ENCODE assay signal across 24 cellular contexts in genomic region chr5:45281081-45281480, GRCh38.
"Had no signal": no experiment of that assay in that cellular context is flagged by ENCODE, and none has a peak within 500 bp of the region (broad histone marks: within the 10 kb centered on the region; RNA-seq: fewer than 3 reads in every experiment).

No MANE protein-coding gene starts in this region.

- H3K4me3 ChIP-seq: K562, SK-N-MC had no signal

- DNase-seq: activated CD4-positive, alpha-beta memory T cell treated with anti-CD3 and anti-CD28 coated beads, Interleukin-2, amount 10 ng/mL, durations not matched to agents 7 days and 5 days; activated CD4-positive, alpha-beta T cell treated with anti-CD3 and anti-CD28 coated beads, Interleukin-2, amount 50 U/mL, for 1 hour; activated CD4-positive, CD25-positive, alpha-beta regulatory T cell; activated gamma-delta T cell; activated naive CD4-positive, alpha-beta T cell treated with anti-CD3 and anti-CD28 coated beads for 36 hours; activated T-cell treated with anti-CD3 and anti-CD28 coated beads for 4 hours; activated T-cell treated with anti-CD3 and anti-CD28 coated beads, Interleukin-2, amount 50 U/mL, for 48 hours; amygdala; NCI-H1105 treated with DMSO at 0.1 percent for 48 hours; NCI-H1436 treated with DMSO at 0.1 percent for 48 hours; NCI-H187 treated with DMSO at 0.1 percent for 48 hours; NCI-H2081 treated with DMSO at 0.1 percent for 48 hours; NCI-H2171 treated with DMSO at 0.1 percent for 48 hours; NCI-H226; NCI-H526; NCI-H774; SIG-M5 had no signal

- H3K4me3 Mint-ChIP-seq: activated CD4-positive, alpha-beta memory T cell treated with anti-CD3 and anti-CD28 coated beads, Interleukin-2, amount 10 ng/mL, durations not matched to agents 7 days and 5 days; activated naive CD4-positive, alpha-beta T cell treated with anti-CD3 and anti-CD28 coated beads for 36 hours; activated naive CD8-positive, alpha-beta T cell; activated T-helper 17 cell treated with anti-CD3 and anti-CD28 coated beads, Interleukin-2, amount 50 U/mL, for 72 hours; brain; central memory CD8-positive, alpha-beta T cell; T-helper 1 cell treated with Interleukin-12 subunit alpha and Interleukin-12 subunit beta and Interleukin-4 antibody, amounts not matched to agents 30 μg/mL and 1 μg/mL, for 36 hours had no signal

- H3K9me3 Mint-ChIP-seq: brain had no signal

- H3K27ac Mint-ChIP-seq: activated CD4-positive, alpha-beta memory T cell treated with anti-CD3 and anti-CD28 coated beads, Interleukin-2, amount 10 ng/mL, durations not matched to agents 7 days and 5 days; activated naive CD4-positive, alpha-beta T cell treated with anti-CD3 and anti-CD28 coated beads for 36 hours; activated naive CD8-positive, alpha-beta T cell; activated T-helper 17 cell treated with anti-CD3 and anti-CD28 coated beads, Interleukin-2, amount 50 U/mL, for 72 hours; T-helper 1 cell treated with Interleukin-12 subunit alpha and Interleukin-12 subunit beta and Interleukin-4 antibody, amounts not matched to agents 30 μg/mL and 1 μg/mL, for 36 hours had no signal

- H3K4me1 Mint-ChIP-seq: activated CD4-positive, alpha-beta memory T cell treated with anti-CD3 and anti-CD28 coated beads, Interleukin-2, amount 10 ng/mL, durations not matched to agents 7 days and 5 days; activated T-helper 17 cell treated with anti-CD3 and anti-CD28 coated beads, Interleukin-2, amount 50 U/mL, for 72 hours; brain; central memory CD8-positive, alpha-beta T cell had no signal

- H3K36me3 Mint-ChIP-seq: activated naive CD8-positive, alpha-beta T cell; brain had no signal

- H3K27me3 Mint-ChIP-seq: activated CD4-positive, alpha-beta memory T cell treated with anti-CD3 and anti-CD28 coated beads, Interleukin-2, amount 10 ng/mL, durations not matched to agents 7 days and 5 days; activated naive CD8-positive, alpha-beta T cell; activated T-helper 17 cell treated with anti-CD3 and anti-CD28 coated beads, Interleukin-2, amount 50 U/mL, for 72 hours; central memory CD8-positive, alpha-beta T cell had no signal

- H3K27ac ChIP-seq: SK-N-MC had no signal
